In the genomic region with DNA sequence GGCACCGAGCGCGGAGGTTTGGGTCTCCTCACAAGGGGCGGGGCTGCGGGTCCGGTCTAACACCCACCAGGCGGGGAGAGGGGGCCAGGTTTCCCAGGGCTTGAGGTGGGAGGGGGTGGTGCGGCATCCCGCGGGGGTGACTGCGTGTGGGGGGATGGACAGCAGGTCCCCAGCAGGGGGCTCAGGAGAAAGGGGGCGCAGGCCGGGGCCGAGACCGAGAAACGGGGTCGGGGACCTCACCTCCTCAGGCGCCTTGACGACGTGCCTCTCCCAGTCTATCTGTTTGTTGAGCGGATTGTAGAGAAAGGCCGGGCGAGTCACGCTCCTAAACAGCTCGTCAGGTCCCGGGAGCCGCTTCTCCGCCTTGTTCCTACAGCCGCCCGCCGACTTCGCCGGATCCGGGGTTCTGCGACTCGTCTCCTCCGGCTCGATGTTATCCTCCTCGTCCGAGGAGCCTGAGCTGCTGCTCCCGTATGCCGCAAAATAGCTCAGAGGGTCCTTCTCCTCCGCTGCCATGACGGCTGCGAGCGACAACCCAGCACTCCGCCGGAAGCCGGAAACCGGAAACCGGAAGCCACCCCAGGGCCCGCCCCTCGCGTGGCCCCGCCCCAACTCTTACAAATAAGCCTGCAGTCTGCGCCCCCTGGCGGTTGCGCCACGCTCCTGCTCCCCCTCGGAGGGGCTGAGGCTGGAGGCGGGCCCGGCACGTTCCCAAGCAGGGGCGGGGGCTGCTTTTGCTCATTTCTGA, we compare ENCODE assay signal across 8 cellular contexts. TPM values are rescaled to one million over a fixed set of nuclear protein-coding genes. Genes with fewer than 3 reads are reported as not detected.
DNase-seq lines count a peak whose midpoint lies in the region; ATAC-seq and TF ChIP-seq lines count a peak whose summit lies in the region.

A gene (minus strand): TSS at position 545 of the 748 bp plus-strand sequence. CDS start 29 bp downstream, at position 516.

- H3K4me1 ChIP-seq in GM23338 (ENCODE audit: insufficient read depth), result peaks cover 12% of the 10 kb centered on the region
- H3K4me1 ChIP-seq in naive thymus-derived CD4-positive, alpha-beta T cell (ENCODE audit: control insufficient read depth in 2 of 2, insufficient read depth in 2 of 2, low read length in 2 of 2), result peaks cover 14 to 16% of the 10 kb centered on the region in 2 donors

- intact Hi-C loops in naive thymus-derived CD4-positive, alpha-beta T cell (cut with micrococcal nuclease), result loop anchor here (1.0 to 10.0 kb wide), 22 partner anchors 17 to 1114 kb away; a partner anchor contains a TSS

- DNase-seq in EL (peak; percentile 93), GM23338 (ENCODE audit: low spot score) (peak; percentile 97), LHCN-M2 (ENCODE audit: low read depth) (peak; percentile 84), RPMI7951 (ENCODE audit: low read depth) (peak; percentile 90), fibroblast of gingiva (ENCODE audit: low read depth) (peak; percentile 91)
- peak; percentile 92 to 93 for DNase-seq in activated T-helper 1 cell treated with anti-CD3 and anti-CD28 coated beads, Interleukin-2, amount 50 U/mL, for 16 hours (ENCODE audit: low read depth in 1 of 2, low spot score in 1 of 2)
- DNase-seq in naive thymus-derived CD4-positive, alpha-beta T cell, result peak; percentile 92 to 99 (median 96)
- peak; percentile 93 for DNase-seq in stimulated activated naive B cell treated with anti-CD40 and anti-IgM and Interleukin-4, amounts not matched to agents 10 μg/mL and 1 μg/mL and 100 μg/mL, for 72 hours

- H3K9me3 ChIP-seq in naive thymus-derived CD4-positive, alpha-beta T cell (ENCODE audit: control insufficient read depth in 2 of 3, low read length in 3 of 3), result no peaks in the 10 kb centered on the region

- CTCF ChIA-PET in naive thymus-derived CD4-positive, alpha-beta T cell (lab: Charles Lee), result interaction anchor here (0.6 to 12.6 kb wide), 16 partner anchors 12 to 328 kb away, joined by 3 to 163 read pairs (median 6); a partner anchor contains a TSS

- POLR2A ChIA-PET in naive thymus-derived CD4-positive, alpha-beta T cell (lab: Charles Lee), result interaction anchor here (1.0 to 5.1 kb wide), 11 partner anchors 9 to 1115 kb away, joined by 3 to 63 read pairs (median 6); a partner anchor contains a TSS

- peaks cover 39% of the 10 kb centered on the region for H3K79me2 ChIP-seq in GM23338 (replicated peaks; ENCODE audit: insufficient read depth)

- peak; percentile 94 for ATAC-seq in GM23338
- ATAC-seq in naive thymus-derived CD4-positive, alpha-beta T cell, result peak; percentile 99
- ATAC-seq in stimulated activated naive B cell treated with anti-CD40 and anti-IgM and Interleukin-4, amounts not matched to agents 10 μg/mL and 1 μg/mL and 100 μg/mL, for 72 hours (replicated peaks), result peak; percentile 97 to 98

- peak within 1 kb of the TSS; percentile 96 for H3K4me3 Mint-ChIP-seq in GM23338
- H3K4me3 Mint-ChIP-seq in naive thymus-derived CD4-positive, alpha-beta T cell, result peak within 1 kb of the TSS; percentile 93 to 99 (median 98)
- peak within 1 kb of the TSS; percentile 98 to 100 for H3K4me3 Mint-ChIP-seq in stimulated activated naive B cell treated with anti-CD40 and anti-IgM and Interleukin-4, amounts not matched to agents 10 μg/mL and 1 μg/mL and 100 μg/mL, for 72 hours

- peaks cover 3% of the 10 kb centered on the region for H3K9me2 ChIP-seq in GM23338 (ENCODE audit: insufficient read depth)

- peak within 1 kb of the TSS; percentile 77 for H2AFZ ChIP-seq in GM23338

- peak within 1 kb of the TSS; percentile 84 for H3K4me2 ChIP-seq in GM23338

- no peaks in the 10 kb centered on the region for H3K27me3 ChIP-seq in GM23338 (ENCODE audit: insufficient read depth)
- no peaks in the 10 kb centered on the region for H3K27me3 ChIP-seq in naive thymus-derived CD4-positive, alpha-beta T cell (ENCODE audit: control insufficient read depth in 2 of 2, insufficient read depth in 2 of 2, low read length in 2 of 2)

- H3K4me3 ChIP-seq in GM23338, result peak within 1 kb of the TSS; percentile 92
- peak within 1 kb of the TSS; percentile 83 for H3K4me3 ChIP-seq in naive thymus-derived CD4-positive, alpha-beta T cell (ENCODE audit: low read length)

- H3K36me3 ChIP-seq in GM23338 (ENCODE audit: insufficient read depth), result peaks cover 31% of the 10 kb centered on the region
- peaks cover 3 to 21% (median 4%) of the 10 kb centered on the region in 3 experiments for H3K36me3 ChIP-seq in naive thymus-derived CD4-positive, alpha-beta T cell (ENCODE audit: control insufficient read depth in 2 of 3, insufficient read depth in 3 of 3, low read length in 3 of 3)

- H3K4me1 Mint-ChIP-seq in GM23338, result peaks cover 20% of the 10 kb centered on the region
- H3K4me1 Mint-ChIP-seq in naive thymus-derived CD4-positive, alpha-beta T cell, result peaks cover 19 to 52% (median 44%) of the 10 kb centered on the region in 7 donors
- peaks cover 16 to 36% of the 10 kb centered on the region in 2 donors for H3K4me1 Mint-ChIP-seq in stimulated activated naive B cell treated with anti-CD40 and anti-IgM and Interleukin-4, amounts not matched to agents 10 μg/mL and 1 μg/mL and 100 μg/mL, for 72 hours

- peaks cover 28% of the 10 kb centered on the region for H3K9me3 Mint-ChIP-seq in GM23338
- H3K9me3 Mint-ChIP-seq in naive thymus-derived CD4-positive, alpha-beta T cell, result peaks cover 0 to 2% (median 0%) of the 10 kb centered on the region in 11 donors
- H3K9me3 Mint-ChIP-seq in stimulated activated naive B cell treated with anti-CD40 and anti-IgM and Interleukin-4, amounts not matched to agents 10 μg/mL and 1 μg/mL and 100 μg/mL, for 72 hours, result peaks cover 0 to 4% of the 10 kb centered on the region in 2 donors

- H3F3A ChIP-seq in GM23338 (replicated peaks; ENCODE audit: low read depth), result peaks cover 7% of the 10 kb centered on the region; the same call in 1 of the 2 replicates

- H3K27ac ChIP-seq in GM23338 (ENCODE audit: low read depth), result peak within 1 kb of the TSS; percentile 64
- peak within 1 kb of the TSS; percentile 90 for H3K27ac ChIP-seq in naive thymus-derived CD4-positive, alpha-beta T cell (ENCODE audit: low read depth, low read length)

- peak within 1 kb of the TSS; percentile 96 for H3K27ac Mint-ChIP-seq in GM23338
- H3K27ac Mint-ChIP-seq in naive thymus-derived CD4-positive, alpha-beta T cell, result peak within 1 kb of the TSS; percentile 91 to 98 (median 96)
- H3K27ac Mint-ChIP-seq in stimulated activated naive B cell treated with anti-CD40 and anti-IgM and Interleukin-4, amounts not matched to agents 10 μg/mL and 1 μg/mL and 100 μg/mL, for 72 hours, result peak within 1 kb of the TSS; percentile 98

- H3K36me3 Mint-ChIP-seq in GM23338 (ENCODE audit: low read depth), result peaks cover 76% of the 10 kb centered on the region
- peaks cover 7 to 29% (median 19%) of the 10 kb centered on the region in 5 donors for H3K36me3 Mint-ChIP-seq in naive thymus-derived CD4-positive, alpha-beta T cell
- H3K36me3 Mint-ChIP-seq in stimulated activated naive B cell treated with anti-CD40 and anti-IgM and Interleukin-4, amounts not matched to agents 10 μg/mL and 1 μg/mL and 100 μg/mL, for 72 hours, result peaks cover 27 to 34% of the 10 kb centered on the region in 2 donors

- peaks cover 5% of the 10 kb centered on the region for H3K27me3 Mint-ChIP-seq in GM23338 (ENCODE audit: insufficient read depth, low read depth, poor library complexity)
- H3K27me3 Mint-ChIP-seq in naive thymus-derived CD4-positive, alpha-beta T cell, result no peaks in the 10 kb centered on the region
- H3K27me3 Mint-ChIP-seq in stimulated activated naive B cell treated with anti-CD40 and anti-IgM and Interleukin-4, amounts not matched to agents 10 μg/mL and 1 μg/mL and 100 μg/mL, for 72 hours, result no peaks in the 10 kb centered on the region

- peaks cover 6% of the 10 kb centered on the region for H4K20me1 ChIP-seq in GM23338 (replicated peaks; ENCODE audit: insufficient read depth)

- peak; percentile 79 to 95 for TF ChIP-seq CTCF in GM23338 (conservative IDR thresholded peaks at IDR 0.05; ENCODE audit: low read depth in 2 of 2)

TF ChIP-seq in GM23338, 12 proteins besides CTCF, POLR2A, EP300 and RAD21:
- TF ChIP-seq, protein P1, sequence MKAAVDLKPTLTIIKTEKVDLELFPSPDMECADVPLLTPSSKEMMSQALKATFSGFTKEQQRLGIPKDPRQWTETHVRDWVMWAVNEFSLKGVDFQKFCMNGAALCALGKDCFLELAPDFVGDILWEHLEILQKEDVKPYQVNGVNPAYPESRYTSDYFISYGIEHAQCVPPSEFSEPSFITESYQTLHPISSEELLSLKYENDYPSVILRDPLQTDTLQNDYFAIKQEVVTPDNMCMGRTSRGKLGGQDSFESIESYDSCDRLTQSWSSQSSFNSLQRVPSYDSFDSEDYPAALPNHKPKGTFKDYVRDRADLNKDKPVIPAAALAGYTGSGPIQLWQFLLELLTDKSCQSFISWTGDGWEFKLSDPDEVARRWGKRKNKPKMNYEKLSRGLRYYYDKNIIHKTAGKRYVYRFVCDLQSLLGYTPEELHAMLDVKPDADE (IDR thresholded peaks at IDR 0.05), result peak; percentile 70; the same call in 1 of the 2 replicates
- peak; percentile 92 for TF ChIP-seq POLR2AphosphoS5 (IDR thresholded peaks at IDR 0.05; ENCODE audit: low read depth)
- peak; percentile 60; the same call in 1 of the 2 replicates for TF ChIP-seq CREB1 (CRISPR knock-in tag; IDR thresholded peaks at IDR 0.05; ENCODE audit: low read depth)
- TF ChIP-seq EZH2phosphoT487 (IDR thresholded peaks at IDR 0.05; ENCODE audit: unreplicated experiment), result no peak
- no peak for TF ChIP-seq EZH2 (IDR thresholded peaks at IDR 0.05; ENCODE audit: low read depth, unreplicated experiment)

RNA-seq across cellular contexts. Expression of the gene that starts here (rescaled TPM):
- total RNA-seq in GM23338 (2014; rRNA removed; shearing (Covaris generic)), result 35.6 and 39.7 TPM in 2 replicates
- polyA plus RNA-seq in GM23338 (2016; fragmentation: Nextera tagmentation; extraction: Ambion mirVana), result 102 and 107 TPM in 2 replicates
- total RNA-seq in LHCN-M2 (2014; rRNA removed), result 6.5 and 11.0 TPM in 2 replicates
- 11.3 TPM for polyA plus RNA-seq in LHCN-M2 (2012)
- total RNA-seq in RPMI7951 (2014; rRNA removed; shearing (Covaris generic)), result 16.2 and 22.5 TPM in 2 replicates
- total RNA-seq in naive thymus-derived CD4-positive, alpha-beta T cell, result 10 to 100 TPM; 25.7 to 55.4 (median 46.1) TPM
- 10 to 100 TPM; 26.4 to 28.0 TPM for polyA plus RNA-seq in naive thymus-derived CD4-positive, alpha-beta T cell

Comparison
In these comparisons a context has a peak if more than half of its experiments do, and no peak if none do; other contexts are left out.
1. Peak in every context shown above with its lines: DNase-seq, ATAC-seq, H3K4me3 ChIP-seq and H3K27ac ChIP-seq.